In the genomic region with DNA sequence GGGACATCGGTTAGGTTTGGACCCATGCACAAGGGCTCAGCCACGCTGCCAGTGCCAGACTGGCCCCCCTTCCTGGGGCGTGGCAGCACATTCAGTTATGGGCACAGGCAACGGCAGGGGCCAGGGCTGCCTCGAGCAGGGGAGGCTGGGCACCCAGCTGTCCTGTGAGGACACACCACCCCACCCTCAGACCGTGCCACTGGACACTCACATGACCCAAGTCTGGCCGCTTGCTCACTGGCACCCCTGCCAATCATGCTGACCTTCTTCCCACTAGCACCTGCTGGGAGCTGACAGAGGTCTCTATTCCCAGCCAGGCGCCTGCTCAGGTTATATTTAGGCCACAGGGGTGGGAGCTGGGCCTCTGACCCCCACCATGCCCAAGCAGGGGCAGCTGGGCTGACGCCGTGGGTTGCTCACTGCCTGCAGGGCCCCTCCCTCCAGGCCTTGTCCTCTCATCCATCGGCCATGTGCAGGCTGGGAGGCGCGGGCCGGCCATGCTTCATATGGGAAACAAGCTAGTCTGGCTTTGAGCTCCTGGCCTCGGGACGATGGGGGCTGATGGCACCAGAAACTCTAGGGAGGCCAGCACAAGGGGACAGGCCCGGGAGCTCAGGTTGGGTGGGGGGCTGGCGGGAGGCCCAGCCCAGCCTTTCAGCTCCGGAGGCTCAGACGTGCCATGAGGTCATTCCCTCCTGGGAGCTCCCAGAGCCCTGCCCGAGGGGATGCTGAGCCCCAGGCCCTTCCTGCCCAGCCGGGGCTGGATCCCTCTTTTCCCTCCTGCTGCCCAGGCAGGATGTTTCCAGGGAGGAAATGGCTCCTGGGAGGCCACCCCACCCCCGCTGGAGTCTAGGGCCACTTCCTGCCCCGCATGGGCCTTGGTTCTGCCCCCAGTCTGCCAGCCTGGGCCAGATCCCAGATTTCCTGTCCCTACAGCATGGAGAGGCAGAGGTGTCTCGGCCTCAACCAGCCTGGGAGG, we compare ENCODE assay signal across 27 cellular contexts. TPM values are rescaled to one million over a fixed set of nuclear protein-coding genes. Genes with fewer than 3 reads are reported as not detected.
DNase-seq lines count a peak whose midpoint lies in the region; ATAC-seq, FAIRE-seq and TF ChIP-seq lines count a peak whose summit lies in the region.
"Had no signal": no experiment of that assay in that cellular context is flagged by ENCODE, and none has a peak within 500 bp of the region (broad histone marks: within the 10 kb centered on the region; RNA-seq: fewer than 3 reads in every experiment).

No MANE protein-coding gene starts in this region.

- H3K14ac ChIP-seq in H1 (ENCODE audit: insufficient read length), result no peak overlapping the region

- POLR2A ChIA-PET in SK-N-SH (lab: Yijun Ruan, JAX), result interaction anchor here (0.6 kb wide), 1 partner anchor 39 kb away, joined by 3 read pairs; no protein-coding TSS in a partner anchor
- POLR2A ChIA-PET in H1 (lab: Charles Lee; ENCODE audit: partially characterized antibody), result interaction anchor here (0.6 to 0.7 kb wide), 2 partner anchors 158 to 266 kb away, joined by 3 read pairs; a partner anchor contains a TSS

- no peaks in the 10 kb centered on the region for H3K9me2 ChIP-seq in SK-N-SH

- H3K4me2 ChIP-seq in SK-N-SH (no peak overlapping the region), H1 (ENCODE audit: insufficient read depth in 1 of 2, low read depth in 2 of 2, low read length in 2 of 2) (no peak overlapping the region), mesendoderm (ENCODE audit: low read length) (no peak overlapping the region)

- H2AK5ac ChIP-seq in H1 (ENCODE audit: low read depth, low read length), result peak overlapping the region; percentile 65; the same call in 1 of the 2 replicates
- no peak overlapping the region for H2AK5ac ChIP-seq in mesendoderm (ENCODE audit: low read length)

- no peak for TF ChIP-seq EP300 in SK-N-SH (IDR thresholded peaks at IDR 0.05; ENCODE audit: borderline replicate concordance in 1 of 2, low read depth in 1 of 2, low read length in 1 of 2)
- no peak for TF ChIP-seq EP300 in H1 (IDR thresholded peaks at IDR 0.05; ENCODE audit: borderline replicate concordance in 1 of 2, low read depth in 2 of 2, low read length in 2 of 2)
- no peak for TF ChIP-seq EP300 in transverse colon (IDR thresholded peaks at IDR 0.05; ENCODE audit: low read depth)

- intact Hi-C loops in transverse colon (cut with DNase I; ENCODE audit: low total_unique reads), result no loop called here

- ATAC-seq in SK-N-SH treated with all-trans-retinoic acid at 6 μM for 48 hours, result no peak; the same call in 2 of the 3 replicates

- FAIRE-seq in H1 (lab: Jason Lieb, UNC), result no peak
- FAIRE-seq: GM12892 had no signal

- no peaks in the 10 kb centered on the region for H3K27me3 ChIP-seq in SK-N-SH (ENCODE audit: insufficient read depth)
- H3K27me3 ChIP-seq in H1 (replicated peaks in 1 of 4; ENCODE audit: control insufficient read depth in 3 of 4, extremely low read depth in 1 of 4, insufficient read depth in 3 of 4, low read length in 3 of 4), result peaks cover 0 to 2% (median 0%) of the 10 kb centered on the region in 4 experiments; a peak in 4 of 7 replicates
- no peaks in the 10 kb centered on the region for H3K27me3 ChIP-seq in mesendoderm (ENCODE audit: insufficient read depth, low read length, poor library complexity)
- peaks cover 3% of the 10 kb centered on the region for H3K27me3 ChIP-seq in transverse colon
- H3K27me3 ChIP-seq: thyroid gland had no signal

- DNase-seq in SK-N-SH (no peak), H1 (ENCODE audit: low read depth in 1 of 2, low spot score in 2 of 2) (no peak), mesendoderm (peak; percentile 72), NK-92 (lab: John Stamatoyannopoulos, UW; ENCODE audit: unreplicated experiment) (no peak), cerebellar cortex (ENCODE audit: low spot score) (no peak), transverse colon (no peak), HPDE6-E6E7 (ENCODE audit: extremely low spot score) (no peak)
- DNase-seq: activated naive CD4-positive, alpha-beta T cell; activated T-cell treated with anti-CD3 and anti-CD28 coated beads, Interleukin-2, amount 50 U/mL, for 24 hours; AML-193; amygdala; caudate nucleus; DMS79; erythroblast; foreskin fibroblast; hippocampal formation; NCI-H1436; NCI-H524; spleen; stimulated activated CD4-positive, alpha-beta T cell treated with anti-CD3 and anti-CD28 coated beads, Interleukin-4, amount 100 ng/mL, for 4 hours; thyroid gland had no signal

- H2BK20ac ChIP-seq in H1 (ENCODE audit: low read length), result no peak overlapping the region

- H4K91ac ChIP-seq in H1 (replicated peaks; ENCODE audit: insufficient read length, low read length), result peak overlapping the region; percentile 74

- peaks cover 0 to 15% of the 10 kb centered on the region in 2 experiments; a peak in 1 of 4 replicates for H3K4me1 ChIP-seq in SK-N-SH (ENCODE audit: control insufficient read depth in 1 of 2, insufficient read depth in 2 of 2, low read depth in 1 of 2, low read length in 1 of 2)
- H3K4me1 ChIP-seq in H1 (replicated peaks in 1 of 4; ENCODE audit: control insufficient read depth in 3 of 4, insufficient read depth in 4 of 4, low read length in 3 of 4), result peaks cover 0 to 10% (median under 1%) of the 10 kb centered on the region in 4 experiments; a peak in 2 of 7 replicates
- peaks cover 4% of the 10 kb centered on the region for H3K4me1 ChIP-seq in mesendoderm (ENCODE audit: control insufficient read depth, low read depth, low read length)
- no peaks in the 10 kb centered on the region for H3K4me1 ChIP-seq in transverse colon
- H3K4me1 ChIP-seq: prostate gland had no signal

- in situ Hi-C loops in transverse colon (cut with MboI; ENCODE audit: low pct_ligation_motif_present in 1 of 4, low pct_unique_long_range_greater_than_20kb in 1 of 4, low sequenced_read_pairs in 3 of 4), result no loop called here

- H3K79me1 ChIP-seq in H1 (ENCODE audit: low read depth, low read length) (no peaks in the 10 kb centered on the region), mesendoderm (ENCODE audit: low read length) (no peaks in the 10 kb centered on the region)

- H3K9ac ChIP-seq in SK-N-SH (no peak overlapping the region), H1 (replicated peaks in 1 of 4; ENCODE audit: extremely low read depth in 1 of 4, low read depth in 3 of 4, low read length in 3 of 4) (no peak overlapping the region), mesendoderm (ENCODE audit: low read length) (no peak overlapping the region)

- H3K18ac ChIP-seq in H1 (ENCODE audit: extremely low read depth, low read length) (peak overlapping the region; percentile 19; the same call in 1 of the 2 replicates), mesendoderm (ENCODE audit: low read length) (peak overlapping the region; percentile 6)

- H3K4ac ChIP-seq in H1 (replicated peaks; ENCODE audit: insufficient read length, low read depth, low read length) (no peak overlapping the region), mesendoderm (ENCODE audit: low read depth, low read length) (no peak overlapping the region)

- TF ChIP-seq POLR2A in H1 (IDR thresholded peaks at IDR 0.05; ENCODE audit: control extremely low read depth in 1 of 2, low read depth in 2 of 2, low read length in 2 of 2), result no peak
- no peak for TF ChIP-seq POLR2A in transverse colon (IDR thresholded peaks at IDR 0.05)

- H3K79me2 ChIP-seq in SK-N-SH (ENCODE audit: insufficient read depth) (no peaks in the 10 kb centered on the region), H1 (ENCODE audit: control insufficient read depth in 1 of 2, insufficient read depth in 2 of 2, low read length in 2 of 2) (no peaks in the 10 kb centered on the region), mesendoderm (ENCODE audit: control insufficient read depth, insufficient read depth, low read length) (no peaks in the 10 kb centered on the region)

- H2BK5ac ChIP-seq in H1 (ENCODE audit: low read depth, low read length) (peak overlapping the region; percentile 71; the same call in 1 of the 2 replicates), mesendoderm (ENCODE audit: low read length) (no peak overlapping the region)

- H2BK120ac ChIP-seq in H1 (replicated peaks; ENCODE audit: low read depth, low read length) (no peak overlapping the region), mesendoderm (ENCODE audit: low read depth, low read length) (no peak overlapping the region)

- H3K27ac ChIP-seq in SK-N-SH (ENCODE audit: low read depth in 2 of 2, low read length in 1 of 2) (no peak overlapping the region), H1 (ENCODE audit: low read depth, low read length) (no peak overlapping the region), mesendoderm (ENCODE audit: low read depth, low read length) (no peak overlapping the region), transverse colon (no peak overlapping the region)
- H3K27ac ChIP-seq: 22Rv1, neutrophil, prostate gland, spleen, thyroid gland had no signal

- H4K5ac ChIP-seq in H1 (ENCODE audit: insufficient read length, low read depth, low read length), result no peak overlapping the region
- H4K5ac ChIP-seq in mesendoderm (ENCODE audit: low read length), result no peak overlapping the region

- H3K36me3 ChIP-seq in SK-N-SH (replicated peaks in 1 of 2; ENCODE audit: control insufficient read depth in 1 of 2, insufficient read depth in 2 of 2, low read length in 1 of 2) (no peaks in the 10 kb centered on the region), H1 (ENCODE audit: control insufficient read depth in 2 of 4, insufficient read depth in 4 of 4, low read length in 3 of 4) (no peaks in the 10 kb centered on the region), mesendoderm (ENCODE audit: control insufficient read depth, insufficient read depth, low read length) (no peaks in the 10 kb centered on the region), transverse colon (no peaks in the 10 kb centered on the region)
- H3K36me3 ChIP-seq: neutrophil, prostate gland, spleen, thyroid gland had no signal

- CTCF ChIA-PET in SK-N-SH (lab: Yijun Ruan, JAX), result interaction anchor here (0.9 to 4.7 kb wide), 11 partner anchors 11 to 182 kb away, joined by 3 to 54 read pairs (median 3); no protein-coding TSS in a partner anchor
- CTCF ChIA-PET in H1 (lab: Charles Lee; ENCODE audit: partially characterized antibody), result interaction anchor here (1.0 to 16.5 kb wide), 11 partner anchors 9 to 212 kb away, joined by 3 to 168 read pairs (median 6); a partner anchor contains a TSS

- H3K23ac ChIP-seq in H1 (ENCODE audit: insufficient read length) (no peak overlapping the region), mesendoderm (ENCODE audit: low read length) (no peak overlapping the region)

- H3K23me2 ChIP-seq in H1 (ENCODE audit: low read depth, low read length), result no peaks in the 10 kb centered on the region; the same call in 1 of the 2 replicates

- TF ChIP-seq CTCF in SK-N-SH (IDR thresholded peaks at IDR 0.05) (no peak), H1 (IDR thresholded peaks at IDR 0.05; ENCODE audit: control extremely low read depth in 1 of 3, insufficient read depth in 1 of 3, low read depth in 1 of 3, low read length in 3 of 3) (no peak), transverse colon (IDR thresholded peaks at IDR 0.05) (no peak)

- H3K4me3 ChIP-seq in SK-N-SH (ENCODE audit: low read depth in 2 of 2, low read length in 1 of 2) (no peak overlapping the region), H1 (ENCODE audit: extremely low read depth in 1 of 4, insufficient read depth in 2 of 4, low read depth in 3 of 4, low read length in 4 of 4) (no peak overlapping the region), mesendoderm (ENCODE audit: low read length) (no peak overlapping the region), transverse colon (no peak overlapping the region)
- H3K4me3 ChIP-seq: prostate gland, spleen, thyroid gland had no signal

- H2BK15ac ChIP-seq in H1 (ENCODE audit: low read length) (peak overlapping the region; percentile 29; the same call in 1 of the 2 replicates), mesendoderm (replicated peaks; ENCODE audit: low read depth) (no peak overlapping the region)

- 0 out of 2 replicates have a peak overlapping the region, but pooled peaks have one; percentile 50 for H2BK12ac ChIP-seq in H1 (ENCODE audit: low read depth, low read length)

- H4K20me1 ChIP-seq in SK-N-SH (ENCODE audit: insufficient read depth) (no peaks in the 10 kb centered on the region), H1 (replicated peaks in 1 of 2; ENCODE audit: control insufficient read depth in 1 of 2, insufficient read depth in 2 of 2, low read length in 2 of 2) (no peaks in the 10 kb centered on the region)

- H3F3A ChIP-seq in SK-N-SH (replicated peaks; ENCODE audit: insufficient read depth), result no peaks in the 10 kb centered on the region

- 90% methylated on average over 10 of the region's 25 CpGs for WGBS in SK-N-SH (ENCODE audit: low lambda C conversion rate)
- WGBS in H1 (ENCODE audit: extremely low coverage in 1 of 2, insufficient coverage in 1 of 2, insufficient read length in 1 of 2, insufficient replicate concordance in 2 of 2, low coverage in 1 of 2, low lambda C conversion rate in 2 of 2, missing lambda C conversion rate in 1 of 2), 2 experiments, result 85% methylated on average over 17 of the region's 25 CpGs; no CpG with 5 or more reads in 1 of the 2 experiments
- no CpG with 5 or more reads among the region's 25 CpGs for WGBS in mesendoderm (ENCODE audit: extremely low coverage, insufficient coverage, low lambda C conversion rate)
- 59% methylated on average over 18 of the region's 25 CpGs; no CpG with 5 or more reads in 1 of the 2 donors for WGBS in transverse colon (ENCODE audit: low coverage in 1 of 2), 2 donors

- H4K8ac ChIP-seq in H1 (ENCODE audit: extremely low read depth, insufficient read depth, low read length) (no peak overlapping the region), mesendoderm (ENCODE audit: low read depth, low read length) (no peak overlapping the region)

- peak overlapping the region; percentile 29; the same call in 1 of the 2 replicates for H2AFZ ChIP-seq in SK-N-SH (ENCODE audit: low read depth)
- no peak overlapping the region for H2AFZ ChIP-seq in H1 (ENCODE audit: low read length)

- H3K56ac ChIP-seq in H1 (replicated peaks; ENCODE audit: insufficient read length, low read depth, low read length) (no peak overlapping the region), mesendoderm (ENCODE audit: low read length) (peak overlapping the region; percentile 68)

- no peaks in the 10 kb centered on the region for H3K9me3 ChIP-seq in SK-N-SH
- H3K9me3 ChIP-seq in H1 (ENCODE audit: insufficient read depth in 2 of 2, low read depth in 1 of 2, low read length in 1 of 2), result no peaks in the 10 kb centered on the region
- H3K9me3 ChIP-seq in transverse colon, result no peaks in the 10 kb centered on the region
- H3K9me3 ChIP-seq: neutrophil, prostate gland, spleen, thyroid gland had no signal

- TF ChIP-seq RAD21 in SK-N-SH (IDR thresholded peaks at IDR 0.05; ENCODE audit: low read length) (no peak), H1 (IDR thresholded peaks at IDR 0.05 in 1 of 2, conservative IDR thresholded peaks at IDR 0.05 in 1 of 2; ENCODE audit: low read depth in 2 of 2, low read length in 2 of 2) (no peak)

RNA-seq across cellular contexts. Expression of a gene that starts 15.1 kb away (rescaled TPM):
- polyA plus RNA-seq in SK-N-SH (2012; rRNA removed) (not detected in 2 replicates), H1 (2011; rRNA removed) (not detected in 2 replicates)
- polyA plus RNA-seq in SK-N-SH (2012; cell fraction: cytosol; rRNA removed), result 0.07 TPM in 1 of 2 replicates, not detected in the other
- 0.29 and 0.41 TPM in 2 replicates for polyA plus RNA-seq in SK-N-SH (2012; cell fraction: nucleus; rRNA removed)
- total RNA-seq in H1 (2021; fragmentation: NEBNext Ultra II Directional; extraction: Animal tissue kit (Norgen Biotek cat#: 25700)), result 0.28 and 0.38 TPM in 2 replicates
- polyA plus RNA-seq in H1 (2011; cell fraction: cytosol; rRNA removed), result not detected
- not detected for polyA plus RNA-seq in H1 (2011; cell fraction: nucleus; rRNA removed)
- not detected in 4 replicates for polyA plus RNA-seq in H1 (2012, experiment 1 of 2)
- polyA plus RNA-seq in H1 (2012, experiment 2 of 2), result 0.10 TPM
- 0.14 TPM for polyA plus RNA-seq in H1 (2013, experiment 1 of 2)
- 0.09 TPM for polyA plus RNA-seq in H1 (2013, experiment 2 of 2)
- polyA minus RNA-seq in H1 (2011; rRNA and poly(A)+ RNA removed), result not detected in 2 replicates
- not detected for polyA minus RNA-seq in H1 (2011; cell fraction: cytosol; rRNA and poly(A)+ RNA removed)
- not detected for polyA minus RNA-seq in H1 (2011; cell fraction: nucleus; rRNA and poly(A)+ RNA removed)
- 0.03 TPM for polyA plus RNA-seq in mesendoderm (2013, experiment 1 of 2)
- 0.10 TPM for polyA plus RNA-seq in mesendoderm (2013, experiment 2 of 2)
- total RNA-seq in transverse colon, result 1 to 10 TPM in 2 of 4 donors, not detected in 2; 1.1 to 1.3 TPM
- polyA plus RNA-seq: IgD-negative memory B cell had no signal

RNA-seq across cellular contexts. Expression of a gene that starts 22.1 kb away (rescaled TPM):
- polyA plus RNA-seq in SK-N-SH (2012; rRNA removed), result 0.49 and 1.5 TPM in 2 replicates
- polyA plus RNA-seq in SK-N-SH (2012; cell fraction: cytosol; rRNA removed), result 0.49 and 0.85 TPM in 2 replicates
- 7.2 and 43.4 TPM in 2 replicates for polyA plus RNA-seq in SK-N-SH (2012; cell fraction: nucleus; rRNA removed)
- total RNA-seq in H1 (2021; fragmentation: NEBNext Ultra II Directional; extraction: Animal tissue kit (Norgen Biotek cat#: 25700)), result not detected in 2 replicates
- polyA plus RNA-seq in H1 (2011; rRNA removed), result 0.36 and 0.66 TPM in 2 replicates
- 0.27 TPM for polyA plus RNA-seq in H1 (2011; cell fraction: cytosol; rRNA removed)
- polyA plus RNA-seq in H1 (2011; cell fraction: nucleus; rRNA removed), result 2.4 TPM
- 0.38 to 0.69 TPM (median 0.55 TPM) in 3 of 4 replicates, not detected in the other for polyA plus RNA-seq in H1 (2012, experiment 1 of 2)
- not detected for polyA plus RNA-seq in H1 (2012, experiment 2 of 2)
- polyA plus RNA-seq in H1 (2013, experiment 1 of 2), result 0.36 TPM
- polyA plus RNA-seq in H1 (2013, experiment 2 of 2), result 0.83 TPM
- polyA minus RNA-seq in H1 (2011; rRNA and poly(A)+ RNA removed), result not detected in 2 replicates
- not detected for polyA minus RNA-seq in H1 (2011; cell fraction: cytosol; rRNA and poly(A)+ RNA removed)
- polyA minus RNA-seq in H1 (2011; cell fraction: nucleus; rRNA and poly(A)+ RNA removed), result 0.60 TPM
- polyA plus RNA-seq in mesendoderm (2013, experiment 1 of 2), result 0.52 TPM
- 0.45 TPM for polyA plus RNA-seq in mesendoderm (2013, experiment 2 of 2)
- 10 to 100 TPM in 1 of 4 donors, 1 to 10 TPM in 2, under 1 TPM in 1; 0.41 to 10.3 (median 1.8) TPM for total RNA-seq in transverse colon

RNA-seq across cellular contexts. Expression of a gene that starts 31.1 kb away (rescaled TPM):
- 10.4 and 14.0 TPM in 2 replicates for polyA plus RNA-seq in SK-N-SH (2012; rRNA removed)
- polyA plus RNA-seq in SK-N-SH (2012; cell fraction: cytosol; rRNA removed), result 6.1 and 11.1 TPM in 2 replicates
- 34.8 and 52.6 TPM in 2 replicates for polyA plus RNA-seq in SK-N-SH (2012; cell fraction: nucleus; rRNA removed)
- 7.8 and 8.6 TPM in 2 replicates for total RNA-seq in H1 (2021; fragmentation: NEBNext Ultra II Directional; extraction: Animal tissue kit (Norgen Biotek cat#: 25700))
- polyA plus RNA-seq in H1 (2011; rRNA removed), result 6.0 and 9.1 TPM in 2 replicates
- 6.7 TPM for polyA plus RNA-seq in H1 (2011; cell fraction: cytosol; rRNA removed)
- polyA plus RNA-seq in H1 (2011; cell fraction: nucleus; rRNA removed), result 18.5 TPM
- 5.8 to 13.4 TPM (median 10.9 TPM) in 4 replicates for polyA plus RNA-seq in H1 (2012, experiment 1 of 2)
- polyA plus RNA-seq in H1 (2012, experiment 2 of 2), result 8.4 TPM
- polyA plus RNA-seq in H1 (2013, experiment 1 of 2), result 9.7 TPM
- polyA plus RNA-seq in H1 (2013, experiment 2 of 2), result 9.0 TPM
- 7.3 and 8.0 TPM in 2 replicates for polyA minus RNA-seq in H1 (2011; rRNA and poly(A)+ RNA removed)
- polyA minus RNA-seq in H1 (2011; cell fraction: cytosol; rRNA and poly(A)+ RNA removed), result 2.3 TPM
- 8.8 TPM for polyA minus RNA-seq in H1 (2011; cell fraction: nucleus; rRNA and poly(A)+ RNA removed)
- 6.2 TPM for polyA plus RNA-seq in mesendoderm (2013, experiment 1 of 2)
- polyA plus RNA-seq in mesendoderm (2013, experiment 2 of 2), result 5.7 TPM
- 100 to 1,000 TPM in 1 of 4 donors, 1 to 10 TPM in 3; 2.5 to 709 (median 5.4) TPM for total RNA-seq in transverse colon
